Comparison of ENCODE assay signal across 19 cellular contexts in the genomic region with DNA sequence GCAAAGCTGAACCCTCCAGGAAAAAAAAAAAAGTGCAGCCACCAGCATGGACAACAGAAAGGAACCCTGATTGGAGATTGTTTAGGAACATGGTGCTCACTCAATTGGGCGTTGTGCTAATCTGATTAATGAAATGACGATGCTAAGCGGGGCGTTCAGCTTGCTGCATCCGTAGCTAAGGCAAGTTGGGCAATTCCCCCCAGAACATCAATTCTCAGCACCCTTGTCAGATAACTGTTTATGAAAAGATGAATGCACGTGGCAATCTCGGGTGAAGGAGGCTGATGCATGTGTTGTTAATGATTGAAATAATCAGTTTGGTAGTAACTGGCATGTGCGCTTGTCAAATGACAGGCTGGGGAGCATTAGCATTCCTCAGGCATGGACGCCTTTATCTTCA. TPM values are rescaled to one million over a fixed set of nuclear protein-coding genes. Genes with fewer than 3 reads are reported as not detected.
DNase-seq lines count a peak whose midpoint lies in the region; ATAC-seq and TF ChIP-seq lines count a peak whose summit lies in the region.
"Had no signal": no experiment of that assay in that cellular context is flagged by ENCODE, and none has a peak within 500 bp of the region (broad histone marks: within the 10 kb centered on the region; RNA-seq: fewer than 3 reads in every experiment).

No MANE protein-coding gene starts in this region.

- H3K27ac ChIP-seq in breast epithelium (no peak overlapping the region), endodermal cell (ENCODE audit: low read depth, low read length) (peak overlapping the region; percentile 32), vagina (peak overlapping the region; percentile 56)
- H3K27ac ChIP-seq: upper lobe of right lung had no signal

- no TSS peak for BruUV-seq in MCF 10A (replicated peaks; lab: Mats Ljungman, UMichigan)

- H3K36me3 ChIP-seq in breast epithelium: no peaks in the 10 kb centered on the region
- H3K36me3 ChIP-seq in endodermal cell (ENCODE audit: control insufficient read depth, insufficient read depth, low read length): no peaks in the 10 kb centered on the region
- no peaks in the 10 kb centered on the region for H3K36me3 ChIP-seq in vagina
- H3K36me3 ChIP-seq: upper lobe of right lung had no signal

- no peak for DNase-seq in MCF 10A (ENCODE audit: unreplicated experiment)
- no peak for DNase-seq in breast epithelium (ENCODE audit: low spot score in 2 of 2)
- DNase-seq in endodermal cell: no peak
- DNase-seq in mesothelial cell of epicardium (ENCODE audit: low spot score in 2 of 2, unreplicated experiment in 2 of 2): no peak
- no peak for DNase-seq in vagina (ENCODE audit: extremely low spot score in 2 of 2)
- no peak for DNase-seq in stimulated activated CD8-positive, alpha-beta memory T cell treated with anti-CD3 and anti-CD28 coated beads, Interleukin-4, amount 100 ng/mL, for 48 hours
- DNase-seq in stimulated activated CD4-positive, alpha-beta T cell treated with anti-CD3 and anti-CD28 coated beads, Interleukin-2, amount 100 ng/mL, for 48 hours: no peak
- DNase-seq: 8988T; activated CD4-positive, alpha-beta T cell treated with anti-CD3 and anti-CD28 coated beads for 48 hours; activated naive CD8-positive, alpha-beta T cell treated with anti-CD3 and anti-CD28 coated beads for 36 hours; activated T-cell treated with anti-CD3 and anti-CD28 coated beads, Interleukin-2, amount 50 U/mL, for 24 hours; DMS53; effector memory CD8-positive, alpha-beta T cell; immature natural killer cell; NCI-H187; NCI-H446; T-helper 9 cell had no signal

- H3K9me3 Mint-ChIP-seq in MCF 10A (ENCODE audit: unreplicated experiment) (peaks cover 7% of the 10 kb centered on the region), endodermal cell (peaks cover 3% of the 10 kb centered on the region), mesothelial cell of epicardium (peaks cover 9% of the 10 kb centered on the region)
- H3K9me3 Mint-ChIP-seq: activated naive CD8-positive, alpha-beta T cell treated with anti-CD3 and anti-CD28 coated beads for 36 hours; activated T-cell treated with anti-CD3 and anti-CD28 coated beads, Interleukin-2, amount 50 U/mL, for 24 hours had no signal

- TF ChIP-seq CTCF in MCF 10A (IDR thresholded peaks at IDR 0.05; ENCODE audit: unreplicated experiment): no peak
- no peak for TF ChIP-seq CTCF in breast epithelium (IDR thresholded peaks at IDR 0.05)
- TF ChIP-seq CTCF in endodermal cell (conservative IDR thresholded peaks at IDR 0.05): no peak
- TF ChIP-seq CTCF in mesothelial cell of epicardium (IDR thresholded peaks at IDR 0.05; ENCODE audit: unreplicated experiment): no peak
- no peak for TF ChIP-seq CTCF in vagina (IDR thresholded peaks at IDR 0.05)

- H3K4me3 ChIP-seq in breast epithelium (no peak overlapping the region), endodermal cell (ENCODE audit: low read length) (no peak overlapping the region), vagina (no peak overlapping the region)
- H3K4me3 ChIP-seq: upper lobe of right lung had no signal

- WGBS in endodermal cell (ENCODE audit: insufficient coverage in 1 of 2, insufficient read length in 1 of 2), 2 experiments: 90 to 97% methylated on average over 7 to 9 of the region's 9 CpGs

- POLR2A ChIA-PET in MCF 10A (lab: Yijun Ruan, JAX): interaction anchor here (0.6 to 2.3 kb wide), 5 partner anchors 8 to 150 kb away, joined by 3 to 7 read pairs (median 4); no protein-coding TSS in a partner anchor

- no peak overlapping the region for H3K9ac ChIP-seq in endodermal cell (ENCODE audit: extremely low read depth, low read length, poor library complexity, severe bottlenecking)

- no peaks in the 10 kb centered on the region for H3K27me3 ChIP-seq in breast epithelium
- H3K27me3 ChIP-seq in endodermal cell (ENCODE audit: control insufficient read depth, insufficient read depth, low read length, poor library complexity, severe bottlenecking): no peaks in the 10 kb centered on the region
- H3K27me3 ChIP-seq in vagina: no peaks in the 10 kb centered on the region
- H3K27me3 ChIP-seq: upper lobe of right lung had no signal

- TF ChIP-seq POLR2A in breast epithelium (IDR thresholded peaks at IDR 0.05): no peak
- TF ChIP-seq POLR2A in vagina (IDR thresholded peaks at IDR 0.05): no peak

- H3K4me1 Mint-ChIP-seq in MCF 10A (ENCODE audit: insufficient read depth, unreplicated experiment): peaks cover 27% of the 10 kb centered on the region
- no peaks in the 10 kb centered on the region for H3K4me1 Mint-ChIP-seq in endodermal cell
- peaks cover 60% of the 10 kb centered on the region for H3K4me1 Mint-ChIP-seq in mesothelial cell of epicardium
- H3K4me1 Mint-ChIP-seq: activated naive CD8-positive, alpha-beta T cell treated with anti-CD3 and anti-CD28 coated beads for 36 hours; immature natural killer cell had no signal

- peak overlapping the region; percentile 51 for H3K4me3 Mint-ChIP-seq in MCF 10A (ENCODE audit: unreplicated experiment)
- H3K4me3 Mint-ChIP-seq in endodermal cell: no peak overlapping the region
- H3K4me3 Mint-ChIP-seq in mesothelial cell of epicardium: no peak overlapping the region
- H3K4me3 Mint-ChIP-seq: activated naive CD8-positive, alpha-beta T cell treated with anti-CD3 and anti-CD28 coated beads for 36 hours; activated T-cell treated with anti-CD3 and anti-CD28 coated beads, Interleukin-2, amount 50 U/mL, for 24 hours; effector memory CD8-positive, alpha-beta T cell; immature natural killer cell had no signal

- ATAC-seq in GM18870 (IDR thresholded peaks at IDR 0.05; ENCODE audit: unreplicated experiment): no peak
- ATAC-seq: effector memory CD8-positive, alpha-beta T cell had no signal

- peaks cover 18% of the 10 kb centered on the region for H3K36me3 Mint-ChIP-seq in MCF 10A (ENCODE audit: insufficient read depth, unreplicated experiment)
- H3K36me3 Mint-ChIP-seq in endodermal cell (ENCODE audit: low read depth): peaks cover 6% of the 10 kb centered on the region
- H3K36me3 Mint-ChIP-seq in mesothelial cell of epicardium: peaks cover 21% of the 10 kb centered on the region
- H3K36me3 Mint-ChIP-seq: activated naive CD8-positive, alpha-beta T cell treated with anti-CD3 and anti-CD28 coated beads for 36 hours; immature natural killer cell had no signal

- H3K27me3 Mint-ChIP-seq in MCF 10A (ENCODE audit: insufficient read depth, unreplicated experiment): no peaks in the 10 kb centered on the region
- no peaks in the 10 kb centered on the region for H3K27me3 Mint-ChIP-seq in endodermal cell (ENCODE audit: insufficient read depth)
- no peaks in the 10 kb centered on the region for H3K27me3 Mint-ChIP-seq in mesothelial cell of epicardium (ENCODE audit: low read depth)

- H3K9me3 ChIP-seq in breast epithelium (no peaks in the 10 kb centered on the region), endodermal cell (ENCODE audit: control insufficient read depth, low read length) (no peaks in the 10 kb centered on the region), vagina (no peaks in the 10 kb centered on the region)
- H3K9me3 ChIP-seq: upper lobe of right lung had no signal

- CTCF ChIA-PET in MCF 10A (lab: Yijun Ruan, JAX): interaction anchor here (0.6 to 1.1 kb wide), 3 partner anchors 50 to 1935 kb away, joined by 3 to 4 read pairs (median 3); no protein-coding TSS in a partner anchor

- intact Hi-C loops in MCF 10A (cut with micrococcal nuclease): loop anchor here (5.0 to 10.0 kb wide), 2 partner anchors 150 to 197 kb away; no protein-coding TSS in a partner anchor
- intact Hi-C loops in breast epithelium (cut with DNase I; ENCODE audit: low total_unique reads): no loop called here
- intact Hi-C loops in vagina (cut with DNase I): no loop called here

- peak overlapping the region; percentile 67 for H3K27ac Mint-ChIP-seq in MCF 10A (ENCODE audit: low read depth, unreplicated experiment)
- no peak overlapping the region for H3K27ac Mint-ChIP-seq in endodermal cell
- H3K27ac Mint-ChIP-seq in mesothelial cell of epicardium: peak overlapping the region; percentile 95
- H3K27ac Mint-ChIP-seq: activated naive CD8-positive, alpha-beta T cell treated with anti-CD3 and anti-CD28 coated beads for 36 hours; activated T-cell treated with anti-CD3 and anti-CD28 coated beads, Interleukin-2, amount 50 U/mL, for 24 hours; effector memory CD8-positive, alpha-beta T cell; immature natural killer cell had no signal

- H3K4me1 ChIP-seq in breast epithelium: no peaks in the 10 kb centered on the region
- H3K4me1 ChIP-seq in endodermal cell (ENCODE audit: control insufficient read depth, insufficient read depth, low read length): no peaks in the 10 kb centered on the region
- H3K4me1 ChIP-seq in vagina: peaks cover 14% of the 10 kb centered on the region
- H3K4me1 ChIP-seq: upper lobe of right lung had no signal

RNA-seq across cellular contexts. Expression of a gene that starts 57.0 kb away (rescaled TPM):
- total RNA-seq in MCF 10A (2022): 7.3 and 10.4 TPM in 2 replicates
- total RNA-seq in breast epithelium: 1 to 10 TPM in 2 of 3 donors, under 1 TPM in 1; 0.66 to 1.4 (median 1.0) TPM
- total RNA-seq in endodermal cell: 1 to 10 TPM; 1.9 to 2.4 TPM
- 4.1 TPM for polyA plus RNA-seq in endodermal cell (2013, experiment 1 of 2)
- polyA plus RNA-seq in endodermal cell (2013, experiment 2 of 2): 4.3 TPM
- 8.8 to 10.2 TPM (median 10.2 TPM) in 3 replicates for total RNA-seq in mesothelial cell of epicardium
- total RNA-seq in vagina: 8.6 TPM

Comparison
In these comparisons a context has a peak if more than half of its experiments do, and no peak if none do; other contexts are left out.
1. H3K27ac ChIP-seq: peak in endodermal cell (single experiment) and vagina (single experiment); none in breast epithelium (0 of 2).